In genomic region chr2:150485871-150486538, GRCh38 we compare ENCODE assay signal across 8 cellular contexts. TPM values are rescaled to one million over a fixed set of nuclear protein-coding genes. Genes with fewer than 3 reads are reported as not detected.
DNase-seq lines count a peak whose midpoint lies in the region; ATAC-seq and TF ChIP-seq lines count a peak whose summit lies in the region.

No MANE protein-coding gene starts in this region.

- peaks cover 66% of the 10 kb centered on the region for H3K27me3 Mint-ChIP-seq in activated naive CD4-positive, alpha-beta T cell treated with anti-CD3 and anti-CD28 coated beads for 36 hours (ENCODE audit: low read depth)
- peaks cover 10% of the 10 kb centered on the region for H3K27me3 Mint-ChIP-seq in endothelial cell (ENCODE audit: unreplicated experiment)
- H3K27me3 Mint-ChIP-seq in CD8-positive, alpha-beta T cell (ENCODE audit: low read depth), result peaks cover 39% of the 10 kb centered on the region

- POLR2A ChIA-PET in Panc1 (lab: Charles Lee), result no interaction called here
- POLR2A ChIA-PET in CD8-positive, alpha-beta T cell (lab: Charles Lee), result no interaction called here

- H3K4me1 ChIP-seq in Panc1 (ENCODE audit: control insufficient read depth, insufficient read depth, low read length), result peaks cover 34% of the 10 kb centered on the region
- H3K4me1 ChIP-seq in CD8-positive, alpha-beta T cell (ENCODE audit: insufficient read depth, low read length), result no peaks in the 10 kb centered on the region

- BruUV-seq in Panc1 (replicated peaks; lab: Mats Ljungman, UMichigan), result no TSS peak

- CTCF ChIA-PET in activated naive CD4-positive, alpha-beta T cell treated with anti-CD3 and anti-CD28 coated beads for 36 hours (lab: Charles Lee), result interaction anchor here (1.1 kb wide), 1 partner anchor 42 kb away, joined by 3 read pairs; no protein-coding TSS in a partner anchor
- CTCF ChIA-PET in Panc1 (lab: Charles Lee), result no interaction called here
- CTCF ChIA-PET in CD8-positive, alpha-beta T cell (lab: Charles Lee), result no interaction called here

- no peaks in the 10 kb centered on the region; the same call in 1 of the 2 replicates for H3K27me3 ChIP-seq in Panc1 (ENCODE audit: control insufficient read depth, insufficient read depth, low read length)
- H3K27me3 ChIP-seq in CD8-positive, alpha-beta T cell (ENCODE audit: insufficient read depth, low read length), result no peaks in the 10 kb centered on the region

- in situ Hi-C loops in Panc1 (cut with HindIII; ENCODE audit: low pct_unique_long_range_greater_than_20kb, low sequenced_read_pairs), result no loop called here

- intact Hi-C loops in activated naive CD4-positive, alpha-beta T cell treated with anti-CD3 and anti-CD28 coated beads for 36 hours (cut with micrococcal nuclease), result loop anchor here (5.0 kb wide), 1 partner anchor 566 kb away; no protein-coding TSS in a partner anchor
- intact Hi-C loops in Panc1 (cut with micrococcal nuclease; ENCODE audit: unreplicated experiment), result loop anchor here (5.0 to 10.0 kb wide), 3 partner anchors 301 to 751 kb away; no protein-coding TSS in a partner anchor
- intact Hi-C loops in CD8-positive, alpha-beta T cell (cut with DNase I, micrococcal nuclease), result loop anchor here (2.0 to 5.0 kb wide), 2 partner anchors 889 kb away; no protein-coding TSS in a partner anchor

- H3K36me3 Mint-ChIP-seq in activated naive CD4-positive, alpha-beta T cell treated with anti-CD3 and anti-CD28 coated beads for 36 hours (ENCODE audit: low read depth), result no peaks in the 10 kb centered on the region
- no peaks in the 10 kb centered on the region for H3K36me3 Mint-ChIP-seq in endothelial cell (ENCODE audit: low read depth, unreplicated experiment)
- H3K36me3 Mint-ChIP-seq in CD8-positive, alpha-beta T cell, result no peaks in the 10 kb centered on the region

- peak overlapping the region; percentile 34 for H3K4me3 Mint-ChIP-seq in activated naive CD4-positive, alpha-beta T cell treated with anti-CD3 and anti-CD28 coated beads for 36 hours
- peak overlapping the region; percentile 91 for H3K4me3 Mint-ChIP-seq in endothelial cell (ENCODE audit: unreplicated experiment)
- H3K4me3 Mint-ChIP-seq in CD8-positive, alpha-beta T cell, result no peak overlapping the region

- no peak for DNase-seq in activated naive CD4-positive, alpha-beta T cell treated with anti-CD3 and anti-CD28 coated beads for 36 hours
- no peak for DNase-seq in activated naive CD4-positive, alpha-beta T cell (lab: John Stamatoyannopoulos, UW)
- DNase-seq in Panc1 (ENCODE audit: low read depth, low spot score) (no peak), endothelial cell (ENCODE audit: low spot score) (peak; percentile 56), mesenteric fat pad (ENCODE audit: low spot score) (peak; percentile 92), ureter (ENCODE audit: low spot score) (peak; percentile 87)
- no peak for DNase-seq in CD8-positive, alpha-beta T cell

- H3K9me3 ChIP-seq in Panc1 (ENCODE audit: control insufficient read depth, insufficient read depth, low read depth, low read length), result no peaks in the 10 kb centered on the region
- no peaks in the 10 kb centered on the region for H3K9me3 ChIP-seq in CD8-positive, alpha-beta T cell (ENCODE audit: low read length)

- TF ChIP-seq CTCF in Panc1 (IDR thresholded peaks at IDR 0.05), result no peak
- no peak for TF ChIP-seq CTCF in endothelial cell (IDR thresholded peaks at IDR 0.05; ENCODE audit: unreplicated experiment)
- TF ChIP-seq CTCF in CD8-positive, alpha-beta T cell (IDR thresholded peaks at IDR 0.05), result no peak

- H3K4me3 ChIP-seq in Panc1 (ENCODE audit: low read depth in 2 of 2, low read length in 2 of 2), result peak overlapping the region; percentile 88 to 89
- H3K4me3 ChIP-seq in CD8-positive, alpha-beta T cell (ENCODE audit: low read depth, low read length), result no peak overlapping the region

- H3K27ac Mint-ChIP-seq in activated naive CD4-positive, alpha-beta T cell treated with anti-CD3 and anti-CD28 coated beads for 36 hours, result no peak overlapping the region
- no peak overlapping the region for H3K27ac Mint-ChIP-seq in endothelial cell (ENCODE audit: unreplicated experiment)
- no peak overlapping the region for H3K27ac Mint-ChIP-seq in CD8-positive, alpha-beta T cell

- ATAC-seq in Panc1, result peak; percentile 74
- no peak for ATAC-seq in HG03139 (IDR thresholded peaks at IDR 0.05; ENCODE audit: unreplicated experiment)
- ATAC-seq in CD8-positive, alpha-beta T cell, result no peak

- no peaks in the 10 kb centered on the region for H3K9me3 Mint-ChIP-seq in activated naive CD4-positive, alpha-beta T cell treated with anti-CD3 and anti-CD28 coated beads for 36 hours
- H3K9me3 Mint-ChIP-seq in endothelial cell (ENCODE audit: unreplicated experiment), result no peaks in the 10 kb centered on the region
- H3K9me3 Mint-ChIP-seq in CD8-positive, alpha-beta T cell, result no peaks in the 10 kb centered on the region

- H3K36me3 ChIP-seq in Panc1 (ENCODE audit: control insufficient read depth, insufficient read depth, low read length), result peaks cover 6% of the 10 kb centered on the region
- H3K36me3 ChIP-seq in CD8-positive, alpha-beta T cell (ENCODE audit: insufficient read depth, low read length), result no peaks in the 10 kb centered on the region

- peak overlapping the region; percentile 92 for H3K27ac ChIP-seq in Panc1 (ENCODE audit: low read length)
- no peak overlapping the region for H3K27ac ChIP-seq in CD8-positive, alpha-beta T cell (ENCODE audit: low read depth, low read length)

- peaks cover 12% of the 10 kb centered on the region for H3K4me1 Mint-ChIP-seq in activated naive CD4-positive, alpha-beta T cell treated with anti-CD3 and anti-CD28 coated beads for 36 hours (ENCODE audit: low read depth)
- H3K4me1 Mint-ChIP-seq in endothelial cell (ENCODE audit: unreplicated experiment), result peaks cover 17% of the 10 kb centered on the region
- H3K4me1 Mint-ChIP-seq in CD8-positive, alpha-beta T cell (ENCODE audit: low read depth), result peaks cover 11% of the 10 kb centered on the region

RNA-seq across cellular contexts. Expression of gene RND3, which starts 1.5 kb away (rescaled TPM):
- total RNA-seq in activated naive CD4-positive, alpha-beta T cell treated with anti-CD3 and anti-CD28 coated beads for 36 hours, result not detected
- total RNA-seq in Panc1 (2021; ENCODE audit: unreplicated experiment) (45.3 TPM), endothelial cell (ENCODE audit: unreplicated experiment) (2.9 TPM), mesenteric fat pad (225 TPM), ureter (63.5 TPM)
- polyA plus RNA-seq in Panc1 (2012; ENCODE audit: insufficient read length), result 26.0 TPM
- total RNA-seq in CD8-positive, alpha-beta T cell, result not detected

Comparison
In these comparisons a context has a peak if more than half of its experiments do, and no peak if none do; other contexts are left out.
1. DNase-seq: peak in endothelial cell (single experiment), mesenteric fat pad (single experiment) and ureter (single experiment); none in activated naive CD4-positive, alpha-beta T cell treated with anti-CD3 and anti-CD28 coated beads for 36 hours (single experiment), activated naive CD4-positive, alpha-beta T cell (0 of 4), Panc1 (single experiment) and CD8-positive, alpha-beta T cell (0 of 7).
2. RNA of gene RND3, which starts 1.5 kb away (total RNA-seq): 225 TPM in mesenteric fat pad (single experiment), 63.5 TPM in ureter (single experiment) and 45.3 TPM in Panc1 (single experiment); 2.9 TPM in endothelial cell (single experiment), not detected in activated naive CD4-positive, alpha-beta T cell treated with anti-CD3 and anti-CD28 coated beads for 36 hours and not detected in CD8-positive, alpha-beta T cell; every median in the first group is over 10 times any median in the second.